Comparison of ENCODE assay signal across 11 cellular contexts in genomic region chrX:71912156-71912555, GRCh38. TPM values are rescaled to one million over a fixed set of nuclear protein-coding genes. Genes with fewer than 3 reads are reported as not detected.
A peak's percentile ranks its signal among the peaks of the same experiment; 100 is the strongest.
DNase-seq lines count a peak whose midpoint lies in the region; ATAC-seq and TF ChIP-seq lines count a peak whose summit lies in the region.
"Had no signal": no experiment of that assay in that cellular context is flagged by ENCODE, and none has a peak within 500 bp of the region (broad histone marks: within the 10 kb centered on the region; RNA-seq: fewer than 3 reads in every experiment).

No MANE protein-coding gene starts in this region.

- H3K27ac ChIP-seq in WERI-Rb-1 (peak overlapping the region; percentile 91), hepatocyte (no peak overlapping the region), SJCRH30 (no peak overlapping the region)

- no peaks in the 10 kb centered on the region for H3K36me3 Mint-ChIP-seq in osteocyte (ENCODE audit: unreplicated experiment)

- peaks cover 2% of the 10 kb centered on the region for H3K27me3 ChIP-seq in WERI-Rb-1 (ENCODE audit: insufficient read depth, low read depth, severe bottlenecking)
- peaks cover 9% of the 10 kb centered on the region for H3K27me3 ChIP-seq in hepatocyte
- no peaks in the 10 kb centered on the region for H3K27me3 ChIP-seq in SJCRH30

- no peaks in the 10 kb centered on the region for H3K79me2 ChIP-seq in hepatocyte

- no peak for DNase-seq in AG10803 (ENCODE audit: low read depth)
- DNase-seq in WERI-Rb-1 = no peak
- DNase-seq in hepatocyte (ENCODE audit: low spot score) = no peak
- DNase-seq in osteocyte (ENCODE audit: extremely low spot score, unreplicated experiment) = no peak
- no peak for DNase-seq in SJCRH30
- DNase-seq: effector CD4-positive, alpha-beta T cell; RPMI8226; T1000 had no signal

- TF ChIP-seq CTCF in AG10803 (conservative IDR thresholded peaks at IDR 0.05; ENCODE audit: low read length) (no peak), WERI-Rb-1 (IDR thresholded peaks at IDR 0.05; ENCODE audit: low read depth, low read length) (no peak), hepatocyte (IDR thresholded peaks at IDR 0.05; ENCODE audit: poor library complexity) (no peak), osteocyte (IDR thresholded peaks at IDR 0.05) (no peak)

- H3K4me3 Mint-ChIP-seq in osteocyte (ENCODE audit: unreplicated experiment) = peak overlapping the region; percentile 64

- H2AFZ ChIP-seq in hepatocyte = peak overlapping the region; percentile 66

- peak overlapping the region; percentile 86 for H3K4me2 ChIP-seq in hepatocyte

- H3K9me2 ChIP-seq in hepatocyte (replicated peaks; ENCODE audit: insufficient read depth) = no peaks in the 10 kb centered on the region

- H3K4me1 ChIP-seq in hepatocyte (ENCODE audit: insufficient read depth) (no peaks in the 10 kb centered on the region), SJCRH30 (no peaks in the 10 kb centered on the region)

- H3K9me3 Mint-ChIP-seq in osteocyte (ENCODE audit: unreplicated experiment) = no peaks in the 10 kb centered on the region

- peaks cover 9% of the 10 kb centered on the region for H3K4me1 Mint-ChIP-seq in osteocyte (ENCODE audit: unreplicated experiment)

- no peaks in the 10 kb centered on the region for H4K20me1 ChIP-seq in hepatocyte (ENCODE audit: insufficient read depth, poor library complexity, severe bottlenecking)

- H3K36me3 ChIP-seq in WERI-Rb-1 (peaks cover 11% of the 10 kb centered on the region), hepatocyte (replicated peaks; ENCODE audit: insufficient read depth, low read depth) (no peaks in the 10 kb centered on the region), SJCRH30 (no peaks in the 10 kb centered on the region)

- WGBS in hepatocyte (ENCODE audit: low lambda C conversion rate, missing lambda C conversion rate) = 43% methylated on average over 7 of the region's 7 CpGs

- H3K27ac Mint-ChIP-seq in osteocyte (ENCODE audit: unreplicated experiment) = no peak overlapping the region

- H3K9me3 ChIP-seq in WERI-Rb-1 (ENCODE audit: severe bottlenecking) = no peaks in the 10 kb centered on the region
- H3K9me3 ChIP-seq in hepatocyte (ENCODE audit: low read depth) = no peaks in the 10 kb centered on the region
- H3K9me3 ChIP-seq in SJCRH30 (replicated peaks) = no peaks in the 10 kb centered on the region

- no peaks in the 10 kb centered on the region for H3K27me3 Mint-ChIP-seq in osteocyte (ENCODE audit: unreplicated experiment)

- H3K4me3 ChIP-seq in AG10803 (ENCODE audit: low read length) = peak overlapping the region; percentile 45; the same call in 1 of the 2 replicates
- peak overlapping the region; percentile 65 for H3K4me3 ChIP-seq in WERI-Rb-1 (ENCODE audit: low read depth, low read length)
- no peak overlapping the region for H3K4me3 ChIP-seq in hepatocyte
- H3K4me3 ChIP-seq in SJCRH30 = no peak overlapping the region

- no peak for ATAC-seq in GM21528 (IDR thresholded peaks at IDR 0.05; ENCODE audit: low FRiP score, unreplicated experiment)
- no peak for ATAC-seq in HG02678 (IDR thresholded peaks at IDR 0.05; ENCODE audit: unreplicated experiment)
- ATAC-seq in HG03095 (IDR thresholded peaks at IDR 0.05; ENCODE audit: unreplicated experiment) = no peak

RNA-seq across cellular contexts. Expression of gene NHSL2, which starts 1.5 kb away (rescaled TPM):
- total RNA-seq in hepatocyte (1.3 and 2.3 TPM in 2 replicates), osteocyte (7.3 and 7.6 TPM in 2 replicates)
- 3.2 and 5.0 TPM in 2 replicates for polyA plus RNA-seq in hepatocyte
- 0.02 TPM in 1 of 2 replicates, not detected in the other for total RNA-seq in SJCRH30 (2014; rRNA removed; shearing (Covaris generic))

Comparison
In these comparisons a context has a peak if more than half of its experiments do, and no peak if none do; other contexts are left out.
1. H3K4me3 ChIP-seq: peak in AG10803 (single experiment) and WERI-Rb-1 (single experiment); none in hepatocyte (single experiment) and SJCRH30 (single experiment).